In genomic region chr10:29619273-29619672, GRCh38 we compare ENCODE assay signal across 1 cellular context.
TF ChIP-seq lines count a peak whose summit lies in the region.

No MANE protein-coding gene starts in this region.

TF ChIP-seq in GM23338, 12 proteins besides CTCF, POLR2A, EP300 and RAD21 (continued from another document):
- no peak for TF ChIP-seq ZNF462 (CRISPR knock-in tag; IDR thresholded peaks at IDR 0.05)
- TF ChIP-seq JUNB (IDR thresholded peaks at IDR 0.05; ENCODE audit: unreplicated experiment), result no peak
